In the genomic region with DNA sequence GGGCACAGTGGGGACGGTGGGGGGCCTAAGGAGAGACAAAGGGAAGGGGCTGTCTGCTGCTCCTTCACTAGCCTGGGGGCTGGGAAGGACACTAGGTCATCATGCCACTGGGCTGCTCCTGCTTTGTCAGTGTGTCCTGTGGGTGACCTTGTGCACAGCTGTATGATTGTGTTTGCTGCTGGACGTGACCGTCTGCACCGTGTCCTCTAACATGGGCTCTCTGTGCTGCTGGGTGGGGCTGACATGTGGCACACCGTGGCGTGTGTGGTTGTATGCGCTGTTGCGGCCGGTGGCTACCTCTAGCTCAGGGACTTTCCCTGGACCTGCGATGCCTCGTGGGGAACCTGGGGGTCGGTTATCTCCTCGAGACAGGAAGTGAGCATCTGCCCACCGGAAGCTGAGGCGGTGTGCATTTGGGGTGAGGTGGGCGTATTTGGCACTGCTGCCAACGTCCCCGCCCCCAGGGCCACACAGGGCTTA, we compare ENCODE assay signal across 8 cellular contexts. TPM values are rescaled to one million over a fixed set of nuclear protein-coding genes. Genes with fewer than 3 reads are reported as not detected.
DNase-seq lines count a peak whose midpoint lies in the region; ATAC-seq and TF ChIP-seq lines count a peak whose summit lies in the region.

No MANE protein-coding gene starts in this region.

- CTCF ChIA-PET in GM10248 (lab: Yijun Ruan, JAX): interaction anchor here (1.0 to 5.4 kb wide), 7 partner anchors 9 to 40 kb away, joined by 3 to 28 read pairs (median 5); partner anchors contain the start of genes NHP2 and RMND5B

- TF ChIP-seq POLR2A in erythroblast (IDR thresholded peaks at IDR 0.05; ENCODE audit: low read length): no peak

- peak; percentile 70 for DNase-seq in GM10248 (ENCODE audit: extremely low spot score)
- peak; percentile 29 to 30 for DNase-seq in activated CD4-positive, alpha-beta T cell treated with anti-CD3 and anti-CD28 coated beads for 24 hours (ENCODE audit: low read depth in 2 of 2)
- peak; percentile 48 to 53 for DNase-seq in erythroblast (lab: John Stamatoyannopoulos, UW)
- DNase-seq in stimulated activated CD8-positive, alpha-beta memory T cell treated with anti-CD3 and anti-CD28 coated beads, Interleukin-7, amount 100 ng/mL, for 1 hour (ENCODE audit: low read depth in 2 of 2): peak; percentile 43 to 67
- DNase-seq in inferior parietal cortex (ENCODE audit: extremely low spot score): no peak
- no peak for DNase-seq in SK-N-DZ (ENCODE audit: low spot score)

- no peak for TF ChIP-seq CTCF in GM10248 (IDR thresholded peaks at IDR 0.05; ENCODE audit: control extremely low read depth, extremely low read depth, low read depth, missing control alignments)

- POLR2A ChIA-PET in GM10248 (lab: Yijun Ruan, JAX): interaction anchor here (0.6 to 1.9 kb wide), 2 partner anchors 88 to 187 kb away, joined by 5 to 7 read pairs; partner anchors contain the start of gene HNRNPAB

- peak; percentile 27 for ATAC-seq in HG02885 (IDR thresholded peaks at IDR 0.05; ENCODE audit: poor library complexity, unreplicated experiment)
- ATAC-seq in HG02642 (IDR thresholded peaks at IDR 0.05; ENCODE audit: poor library complexity, unreplicated experiment): no peak

RNA-seq across cellular contexts. Expression of gene N4BP3, which starts 3.1 kb away (rescaled TPM):
- 2.4 and 3.1 TPM in 2 replicates for polyA plus RNA-seq in SK-N-DZ (2014; cell fraction: cytosol; rRNA removed)
- 3.3 and 3.7 TPM in 2 replicates for polyA plus RNA-seq in SK-N-DZ (2014; cell fraction: nucleus; rRNA removed)

RNA-seq across cellular contexts. Expression of gene RMND5B, which starts 14.4 kb away (rescaled TPM):
- 55.4 and 55.6 TPM in 2 replicates for polyA plus RNA-seq in SK-N-DZ (2014; cell fraction: cytosol; rRNA removed)
- 51.4 and 51.9 TPM in 2 replicates for polyA plus RNA-seq in SK-N-DZ (2014; cell fraction: nucleus; rRNA removed)

RNA-seq across cellular contexts. Expression of gene NHP2, which starts 37.2 kb away (rescaled TPM):
- 979 and 1,102 TPM in 2 replicates for polyA plus RNA-seq in SK-N-DZ (2014; cell fraction: cytosol; rRNA removed)
- polyA plus RNA-seq in SK-N-DZ (2014; cell fraction: nucleus; rRNA removed): 486 and 595 TPM in 2 replicates

Comparison
In these comparisons a context has a peak if more than half of its experiments do, and no peak if none do; other contexts are left out.
1. DNase-seq: peak in GM10248 (single experiment), activated CD4-positive, alpha-beta T cell treated with anti-CD3 and anti-CD28 coated beads for 24 hours (2 of 2), erythroblast (2 of 2) and stimulated activated CD8-positive, alpha-beta memory T cell treated with anti-CD3 and anti-CD28 coated beads, Interleukin-7, amount 100 ng/mL, for 1 hour (2 of 2); none in inferior parietal cortex (single experiment) and SK-N-DZ (single experiment).